Comparison of ENCODE assay signal across 21 cellular contexts in genomic region chr10:45501791-45502190, GRCh38.
"Had no signal": no experiment of that assay in that cellular context is flagged by ENCODE, and none has a peak within 500 bp of the region (broad histone marks: within the 10 kb centered on the region; RNA-seq: fewer than 3 reads in every experiment).

No MANE protein-coding gene starts in this region.

- H3K36me3 ChIP-seq: Peyer's patch, SJSA1 had no signal

- H3K27ac ChIP-seq: KMS-11, Peyer's patch, SJSA1, SK-N-MC had no signal

- ATAC-seq: Right ventricle myocardium inferior had no signal

- H3K4me1 ChIP-seq: Peyer's patch, SJSA1 had no signal

- H3K27me3 ChIP-seq: Peyer's patch, SJSA1 had no signal

- DNase-seq: IMR-90, Kasumi-1, MM.1S, NCI-H1092 treated with DMSO at 0.1 percent for 48 hours, NCI-H1436, NCI-H187, NCI-H2029, NCI-H2081 treated with DMSO at 0.1 percent for 48 hours, NCI-H2171, NCI-H226, NCI-H446, NCI-H510A, NCI-H524 treated with DMSO at 0.1 percent for 48 hours, NCI-H69, NCI-H774, Peyer's patch, SIG-M5 had no signal

- H3K4me3 ChIP-seq: Peyer's patch, SJSA1, SK-N-MC had no signal

- H3K9me3 ChIP-seq: Peyer's patch, SJSA1 had no signal
